ENCODE assay signal across 8 cellular contexts in the genomic region with DNA sequence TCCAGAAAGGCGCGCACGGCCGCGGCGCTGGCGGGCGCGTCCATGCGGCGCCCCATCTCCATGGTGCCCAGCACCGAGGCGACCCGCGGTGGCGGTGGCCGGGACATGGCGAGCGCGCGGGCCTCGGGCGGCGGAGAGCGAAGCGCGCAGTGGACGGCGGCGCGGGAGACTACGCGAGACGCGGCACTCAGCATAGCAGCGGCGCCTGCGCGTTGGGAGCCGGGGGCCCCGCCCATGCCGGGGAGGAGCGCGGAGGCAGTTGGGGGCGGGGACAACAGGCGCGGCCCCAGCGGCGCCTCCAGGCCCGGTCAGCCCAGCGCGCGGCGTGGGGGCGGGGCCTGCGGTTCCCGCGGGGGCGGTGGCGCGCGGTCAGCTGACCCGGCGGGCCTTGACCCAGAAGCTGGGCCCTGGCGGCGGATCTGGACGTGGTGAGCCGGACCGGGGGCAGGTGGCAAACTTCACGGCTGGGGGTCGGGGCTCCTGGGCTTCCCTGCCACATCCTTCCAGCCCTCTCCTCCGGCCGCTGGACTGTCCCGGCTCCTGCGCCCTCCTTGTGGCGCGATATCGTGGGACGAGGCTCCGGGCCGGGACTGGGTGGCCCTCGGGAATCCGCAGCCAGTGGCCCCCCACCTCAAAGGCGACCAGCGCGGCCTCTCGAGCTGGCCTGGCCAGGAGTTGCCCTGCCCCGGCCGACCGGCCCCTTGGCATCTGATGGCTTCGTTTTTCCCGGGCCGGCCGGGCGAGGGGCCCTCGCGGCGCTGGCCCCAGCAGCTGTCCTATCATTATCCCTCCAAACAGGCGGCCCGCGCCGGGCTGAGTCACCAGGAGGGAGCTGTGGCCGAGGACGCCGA. TPM values are rescaled to one million over a fixed set of nuclear protein-coding genes. Genes with fewer than 3 reads are reported as not detected.
DNase-seq lines count a peak whose midpoint lies in the region; ATAC-seq and TF ChIP-seq lines count a peak whose summit lies in the region.

A gene (minus strand): TSS at position 214 of the 851 bp plus-strand sequence. CDS start 20 bp downstream, at position 194.
A gene with protein sequence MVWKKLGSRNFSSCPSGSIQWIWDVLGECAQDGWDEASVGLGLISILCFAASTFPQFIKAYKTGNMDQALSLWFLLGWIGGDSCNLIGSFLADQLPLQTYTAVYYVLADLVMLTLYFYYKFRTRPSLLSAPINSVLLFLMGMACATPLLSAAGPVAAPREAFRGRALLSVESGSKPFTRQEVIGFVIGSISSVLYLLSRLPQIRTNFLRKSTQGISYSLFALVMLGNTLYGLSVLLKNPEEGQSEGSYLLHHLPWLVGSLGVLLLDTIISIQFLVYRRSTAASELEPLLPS (plus strand): TSS at position 396 of the 851 bp plus-strand sequence. CDS start 5,352 bp downstream, outside the sequence.

- peak within 1 kb of the TSS; percentile 55 for H3K27ac Mint-ChIP-seq in CD4-positive, alpha-beta T cell

- H3K4me3 ChIP-seq in ectodermal cell (ENCODE audit: insufficient read depth, low read depth, low read length) (peak within 1 kb of the TSS; percentile 75), lower lobe of right lung (peak within 1 kb of the TSS; percentile 95)

- H3K4me1 Mint-ChIP-seq in CD4-positive, alpha-beta T cell (ENCODE audit: low read depth), result peaks cover 35% of the 10 kb centered on the region

- H3K36me3 Mint-ChIP-seq in CD4-positive, alpha-beta T cell (ENCODE audit: low read depth), result peaks cover 19% of the 10 kb centered on the region

- no peaks in the 10 kb centered on the region for H3K27me3 ChIP-seq in CD4-positive, alpha-beta T cell (ENCODE audit: control insufficient read depth, insufficient read depth, low read length)
- H3K27me3 ChIP-seq in ectodermal cell (ENCODE audit: control insufficient read depth, insufficient read depth, low read length, poor library complexity, severe bottlenecking), result no peaks in the 10 kb centered on the region
- no peaks in the 10 kb centered on the region for H3K27me3 ChIP-seq in lower lobe of right lung (ENCODE audit: low read depth)

- H3K4me3 Mint-ChIP-seq in CD4-positive, alpha-beta T cell, result peak within 1 kb of the TSS; percentile 95

- ATAC-seq in CD4-positive, alpha-beta T cell (ENCODE audit: poor library complexity), result peak; percentile 98
- ATAC-seq in GM19455 (IDR thresholded peaks at IDR 0.05; ENCODE audit: unreplicated experiment) (peak; percentile 71), lower lobe of right lung (peak; percentile 98)

- H3K9me3 Mint-ChIP-seq in CD4-positive, alpha-beta T cell, result no peaks in the 10 kb centered on the region

- CTCF ChIA-PET in CD4-positive, alpha-beta T cell (lab: Charles Lee), result interaction anchor here (0.7 kb wide), 1 partner anchor 23 kb away, joined by 3 read pairs; no protein-coding TSS in a partner anchor

- H3K27me3 Mint-ChIP-seq in CD4-positive, alpha-beta T cell, result no peaks in the 10 kb centered on the region

- POLR2A ChIA-PET in CD4-positive, alpha-beta T cell (lab: Charles Lee), result interaction anchor here (0.7 to 1.6 kb wide), 6 partner anchors 12 to 332 kb away, joined by 3 to 5 read pairs (median 3); a partner anchor contains a TSS

- H3K27ac ChIP-seq in CD4-positive, alpha-beta T cell (ENCODE audit: low read depth, low read length), result peak within 1 kb of the TSS; percentile 22
- no peak within 1 kb of the TSS for H3K27ac ChIP-seq in ectodermal cell (ENCODE audit: insufficient read depth, low read depth, low read length, poor library complexity, severe bottlenecking)
- H3K27ac ChIP-seq in lower lobe of right lung, result peak within 1 kb of the TSS; percentile 90

- WGBS in ectodermal cell, 2 experiments, result 0 to 1% methylated on average over 105 of the region's 105 CpGs

- DNase-seq in CD4-positive, alpha-beta T cell, result peak; percentile 78 to 93 (median 86)
- peak; percentile 91 for DNase-seq in HK-2 (ENCODE audit: unreplicated experiment)
- DNase-seq in NCI-H82 (lab: John Stamatoyannopoulos, UW), result peak; percentile 95
- DNase-seq in activated CD8-positive, alpha-beta memory T cell treated with anti-CD3 and anti-CD28 coated beads for 1 hour (ENCODE audit: extremely low read depth in 1 of 2, low read depth in 1 of 2), result peak; percentile 60 to 86
- peak; percentile 94 for DNase-seq in lower lobe of right lung
- peak; percentile 79 to 88 (median 84) for DNase-seq in stimulated activated CD4-positive, alpha-beta T cell treated with anti-CD3 and anti-CD28 coated beads, TNF-alpha, amount 100 ng/mL, for 1 hour (ENCODE audit: low read depth in 3 of 3, low spot score in 1 of 3)

- peaks cover 6% of the 10 kb centered on the region for H3K4me1 ChIP-seq in ectodermal cell (ENCODE audit: control insufficient read depth, insufficient read depth, low read length)
- H3K4me1 ChIP-seq in lower lobe of right lung, result peaks cover 42% of the 10 kb centered on the region

- intact Hi-C loops in CD4-positive, alpha-beta T cell (cut with DNase I, micrococcal nuclease), result loop anchor here in 1 of 2 experiments (2.0 to 5.0 kb wide), 3 partner anchors 57 to 175 kb away; a partner anchor contains a TSS
- intact Hi-C loops in lower lobe of right lung (cut with DNase I), result no loop called here

- H3K36me3 ChIP-seq in ectodermal cell (ENCODE audit: control insufficient read depth, insufficient read depth, low read length) (peaks cover 13% of the 10 kb centered on the region), lower lobe of right lung (peaks cover 16% of the 10 kb centered on the region)

- TF ChIP-seq CTCF in CD4-positive, alpha-beta T cell (IDR thresholded peaks at IDR 0.05), result no peak
- TF ChIP-seq CTCF in lower lobe of right lung (IDR thresholded peaks at IDR 0.05), result no peak

- H3K9me3 ChIP-seq in CD4-positive, alpha-beta T cell (ENCODE audit: control insufficient read depth, low read length), result no peaks in the 10 kb centered on the region
- no peaks in the 10 kb centered on the region for H3K9me3 ChIP-seq in ectodermal cell (ENCODE audit: control insufficient read depth, low read length)
- no peaks in the 10 kb centered on the region for H3K9me3 ChIP-seq in lower lobe of right lung

RNA-seq across cellular contexts. Expression of the first gene that starts in this region (rescaled TPM):
- 10 to 100 TPM; 11.1 to 11.8 TPM for total RNA-seq in CD4-positive, alpha-beta T cell
- polyA plus RNA-seq in ectodermal cell (2013, experiment 1 of 4), result 56.9 TPM
- polyA plus RNA-seq in ectodermal cell (2013, experiment 2 of 4), result 55.9 TPM
- 47.6 TPM for polyA plus RNA-seq in ectodermal cell (2013, experiment 3 of 4)
- polyA plus RNA-seq in ectodermal cell (2013, experiment 4 of 4), result 50.3 TPM
- 37.4 TPM for total RNA-seq in lower lobe of right lung

RNA-seq across cellular contexts. Expression of the second gene that starts in this region (rescaled TPM):
- 1 to 10 TPM; 2.3 to 3.7 TPM for total RNA-seq in CD4-positive, alpha-beta T cell
- 21.7 TPM for polyA plus RNA-seq in ectodermal cell (2013, experiment 1 of 4)
- 24.4 TPM for polyA plus RNA-seq in ectodermal cell (2013, experiment 2 of 4)
- 21.2 TPM for polyA plus RNA-seq in ectodermal cell (2013, experiment 3 of 4)
- polyA plus RNA-seq in ectodermal cell (2013, experiment 4 of 4), result 19.4 TPM
- 15.4 TPM for total RNA-seq in lower lobe of right lung
